Comparison of ENCODE assay signal across 1 cellular context in genomic region chr18:65607161-65607560, GRCh38.
TF ChIP-seq lines count a peak whose summit lies in the region.

No MANE protein-coding gene starts in this region.

TF ChIP-seq in endothelial cell of umbilical vein, 7 proteins besides CTCF, POLR2A, EP300 and RAD21:
- no peak for TF ChIP-seq JUN (IDR thresholded peaks at IDR 0.05; ENCODE audit: borderline replicate concordance, insufficient read depth, insufficient read length, low read depth)
- TF ChIP-seq MYC (IDR thresholded peaks at IDR 0.05; ENCODE audit: low read depth, low read length), result no peak
- TF ChIP-seq EZH2 (IDR thresholded peaks at IDR 0.05; ENCODE audit: borderline replicate concordance, low read depth, low read length, severe bottlenecking), result no peak
- no peak for TF ChIP-seq POLR2AphosphoS5 (IDR thresholded peaks at IDR 0.05; ENCODE audit: insufficient read depth, low read depth, low read length)
- TF ChIP-seq GATA2 (IDR thresholded peaks at IDR 0.05; ENCODE audit: insufficient read depth, insufficient read length, low read depth, low read length), result no peak
- no peak for TF ChIP-seq MAX (IDR thresholded peaks at IDR 0.05; ENCODE audit: insufficient read depth, insufficient read length)
- TF ChIP-seq FOS (IDR thresholded peaks at IDR 0.05; ENCODE audit: borderline replicate concordance, insufficient read depth, low read length), result no peak
